In the genomic region with DNA sequence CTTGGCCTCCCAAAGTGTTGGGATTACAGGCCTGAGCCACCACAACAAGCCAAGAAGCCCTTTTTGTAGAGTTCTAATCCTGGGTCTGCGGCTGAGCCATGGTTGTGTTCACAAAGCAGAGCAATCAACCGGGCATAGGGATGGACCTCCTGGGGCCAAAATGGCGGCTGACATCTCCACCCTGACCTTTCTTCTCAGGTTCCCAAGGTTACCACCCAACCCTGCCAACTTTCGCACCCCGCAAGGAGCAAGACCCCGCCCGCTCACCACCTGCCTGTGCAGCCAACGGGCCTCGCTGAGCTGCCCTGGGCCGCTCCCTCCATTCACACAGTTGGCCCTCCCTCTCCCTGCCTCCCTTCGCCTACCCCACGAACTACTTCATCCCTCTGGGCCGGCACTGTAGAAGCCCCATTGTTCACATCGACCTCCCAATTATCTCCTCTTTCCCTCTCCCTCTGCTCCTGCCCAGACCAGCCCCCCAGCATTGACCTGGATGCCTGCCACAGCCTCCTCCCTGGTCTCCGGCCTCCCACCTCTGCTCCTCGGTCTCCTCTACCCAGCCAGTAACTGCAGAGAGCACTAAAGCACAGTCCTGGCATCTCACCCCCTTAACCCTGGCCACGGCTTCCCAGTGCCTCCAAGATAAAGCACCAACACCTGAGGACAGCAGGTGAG, we compare ENCODE assay signal across 1 cellular context.
TF ChIP-seq lines count a peak whose summit lies in the region.

No MANE protein-coding gene starts in this region.

TF ChIP-seq in K562, 482 proteins besides CTCF, POLR2A, EP300 and RAD21 (continued from another document and continues in another):
- TF ChIP-seq, protein P1, sequence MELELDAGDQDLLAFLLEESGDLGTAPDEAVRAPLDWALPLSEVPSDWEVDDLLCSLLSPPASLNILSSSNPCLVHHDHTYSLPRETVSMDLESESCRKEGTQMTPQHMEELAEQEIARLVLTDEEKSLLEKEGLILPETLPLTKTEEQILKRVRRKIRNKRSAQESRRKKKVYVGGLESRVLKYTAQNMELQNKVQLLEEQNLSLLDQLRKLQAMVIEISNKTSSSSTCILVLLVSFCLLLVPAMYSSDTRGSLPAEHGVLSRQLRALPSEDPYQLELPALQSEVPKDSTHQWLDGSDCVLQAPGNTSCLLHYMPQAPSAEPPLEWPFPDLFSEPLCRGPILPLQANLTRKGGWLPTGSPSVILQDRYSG (tag; conservative IDR thresholded peaks at IDR 0.05; ENCODE audit: low read depth) = peak; percentile 91
- no peak for TF ChIP-seq NELFE (IDR thresholded peaks at IDR 0.05; ENCODE audit: insufficient read depth, insufficient read length)
- peak; percentile 55; the same call in 1 of the 2 replicates for TF ChIP-seq ZNF212 (CRISPR knock-in tag; IDR thresholded peaks at IDR 0.05)
- no peak for TF ChIP-seq HNRNPL (IDR thresholded peaks at IDR 0.05; ENCODE audit: low read depth, low read length)
- no peak for TF ChIP-seq GATAD2A (IDR thresholded peaks at IDR 0.05)
- TF ChIP-seq ZNF282 (CRISPR knock-in tag; IDR thresholded peaks at IDR 0.05) = no peak
- peak; percentile 67 for TF ChIP-seq CHD1 (IDR thresholded peaks at IDR 0.05; ENCODE audit: low read length)
- TF ChIP-seq HDAC2 (IDR thresholded peaks at IDR 0.05) = no peak
- no peak for TF ChIP-seq PPARD (CRISPR knock-in tag; IDR thresholded peaks at IDR 0.05)
- peak; percentile 91 for TF ChIP-seq LARP7 (IDR thresholded peaks at IDR 0.05)
- TF ChIP-seq, protein P2, sequence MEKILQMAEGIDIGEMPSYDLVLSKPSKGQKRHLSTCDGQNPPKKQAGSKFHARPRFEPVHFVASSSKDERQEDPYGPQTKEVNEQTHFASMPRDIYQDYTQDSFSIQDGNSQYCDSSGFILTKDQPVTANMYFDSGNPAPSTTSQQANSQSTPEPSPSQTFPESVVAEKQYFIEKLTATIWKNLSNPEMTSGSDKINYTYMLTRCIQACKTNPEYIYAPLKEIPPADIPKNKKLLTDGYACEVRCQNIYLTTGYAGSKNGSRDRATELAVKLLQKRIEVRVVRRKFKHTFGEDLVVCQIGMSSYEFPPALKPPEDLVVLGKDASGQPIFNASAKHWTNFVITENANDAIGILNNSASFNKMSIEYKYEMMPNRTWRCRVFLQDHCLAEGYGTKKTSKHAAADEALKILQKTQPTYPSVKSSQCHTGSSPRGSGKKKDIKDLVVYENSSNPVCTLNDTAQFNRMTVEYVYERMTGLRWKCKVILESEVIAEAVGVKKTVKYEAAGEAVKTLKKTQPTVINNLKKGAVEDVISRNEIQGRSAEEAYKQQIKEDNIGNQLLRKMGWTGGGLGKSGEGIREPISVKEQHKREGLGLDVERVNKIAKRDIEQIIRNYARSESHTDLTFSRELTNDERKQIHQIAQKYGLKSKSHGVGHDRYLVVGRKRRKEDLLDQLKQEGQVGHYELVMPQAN (IDR thresholded peaks at IDR 0.05; ENCODE audit: borderline replicate concordance) = no peak
- TF ChIP-seq, protein P3, sequence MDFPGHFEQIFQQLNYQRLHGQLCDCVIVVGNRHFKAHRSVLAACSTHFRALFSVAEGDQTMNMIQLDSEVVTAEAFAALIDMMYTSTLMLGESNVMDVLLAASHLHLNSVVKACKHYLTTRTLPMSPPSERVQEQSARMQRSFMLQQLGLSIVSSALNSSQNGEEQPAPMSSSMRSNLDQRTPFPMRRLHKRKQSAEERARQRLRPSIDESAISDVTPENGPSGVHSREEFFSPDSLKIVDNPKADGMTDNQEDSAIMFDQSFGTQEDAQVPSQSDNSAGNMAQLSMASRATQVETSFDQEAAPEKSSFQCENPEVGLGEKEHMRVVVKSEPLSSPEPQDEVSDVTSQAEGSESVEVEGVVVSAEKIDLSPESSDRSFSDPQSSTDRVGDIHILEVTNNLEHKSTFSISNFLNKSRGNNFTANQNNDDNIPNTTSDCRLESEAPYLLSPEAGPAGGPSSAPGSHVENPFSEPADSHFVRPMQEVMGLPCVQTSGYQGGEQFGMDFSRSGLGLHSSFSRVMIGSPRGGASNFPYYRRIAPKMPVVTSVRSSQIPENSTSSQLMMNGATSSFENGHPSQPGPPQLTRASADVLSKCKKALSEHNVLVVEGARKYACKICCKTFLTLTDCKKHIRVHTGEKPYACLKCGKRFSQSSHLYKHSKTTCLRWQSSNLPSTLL (IDR thresholded peaks at IDR 0.05) = no peak; the same call in 1 of the 2 replicates
- TF ChIP-seq RFX7 (CRISPR knock-in tag; IDR thresholded peaks at IDR 0.05) = no peak
- TF ChIP-seq SNRNP70 (optimal IDR thresholded peaks at IDR 0.05; ENCODE audit: low read depth, low read length) = no peak
- TF ChIP-seq, protein P4, sequence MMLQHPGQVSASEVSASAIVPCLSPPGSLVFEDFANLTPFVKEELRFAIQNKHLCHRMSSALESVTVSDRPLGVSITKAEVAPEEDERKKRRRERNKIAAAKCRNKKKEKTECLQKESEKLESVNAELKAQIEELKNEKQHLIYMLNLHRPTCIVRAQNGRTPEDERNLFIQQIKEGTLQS (IDR thresholded peaks at IDR 0.05) = peak; percentile 29; the same call in 1 of the 2 replicates
- TF ChIP-seq, protein P4 (CRISPR knock-in tag; conservative IDR thresholded peaks at IDR 0.05) = no peak
- TF ChIP-seq SMARCA5 (IDR thresholded peaks at IDR 0.05) = no peak; the same call in 1 of the 2 replicates
- TF ChIP-seq PYGO2 (tag; IDR thresholded peaks at IDR 0.05) = peak; percentile 62
- TF ChIP-seq THRAP3 (IDR thresholded peaks at IDR 0.05; ENCODE audit: borderline replicate concordance) = no peak
- peak; percentile 75 for TF ChIP-seq HIVEP1 (CRISPR knock-in tag; IDR thresholded peaks at IDR 0.05)
- no peak for TF ChIP-seq RUNX1 (IDR thresholded peaks at IDR 0.05; ENCODE audit: low read depth)
- no peak for TF ChIP-seq DDX20 (tag; IDR thresholded peaks at IDR 0.05; ENCODE audit: low read depth)
- TF ChIP-seq CREBBP (IDR thresholded peaks at IDR 0.05; ENCODE audit: low read depth, low read length) = no peak
- TF ChIP-seq NFXL1 (CRISPR knock-in tag; IDR thresholded peaks at IDR 0.05) = peak; percentile 72
- no peak for TF ChIP-seq HNRNPLL (IDR thresholded peaks at IDR 0.05; ENCODE audit: low read depth, low read length, poor library complexity, severe bottlenecking)
- no peak for TF ChIP-seq ZNF780A (CRISPR knock-in tag; IDR thresholded peaks at IDR 0.05)
- TF ChIP-seq, protein P5, sequence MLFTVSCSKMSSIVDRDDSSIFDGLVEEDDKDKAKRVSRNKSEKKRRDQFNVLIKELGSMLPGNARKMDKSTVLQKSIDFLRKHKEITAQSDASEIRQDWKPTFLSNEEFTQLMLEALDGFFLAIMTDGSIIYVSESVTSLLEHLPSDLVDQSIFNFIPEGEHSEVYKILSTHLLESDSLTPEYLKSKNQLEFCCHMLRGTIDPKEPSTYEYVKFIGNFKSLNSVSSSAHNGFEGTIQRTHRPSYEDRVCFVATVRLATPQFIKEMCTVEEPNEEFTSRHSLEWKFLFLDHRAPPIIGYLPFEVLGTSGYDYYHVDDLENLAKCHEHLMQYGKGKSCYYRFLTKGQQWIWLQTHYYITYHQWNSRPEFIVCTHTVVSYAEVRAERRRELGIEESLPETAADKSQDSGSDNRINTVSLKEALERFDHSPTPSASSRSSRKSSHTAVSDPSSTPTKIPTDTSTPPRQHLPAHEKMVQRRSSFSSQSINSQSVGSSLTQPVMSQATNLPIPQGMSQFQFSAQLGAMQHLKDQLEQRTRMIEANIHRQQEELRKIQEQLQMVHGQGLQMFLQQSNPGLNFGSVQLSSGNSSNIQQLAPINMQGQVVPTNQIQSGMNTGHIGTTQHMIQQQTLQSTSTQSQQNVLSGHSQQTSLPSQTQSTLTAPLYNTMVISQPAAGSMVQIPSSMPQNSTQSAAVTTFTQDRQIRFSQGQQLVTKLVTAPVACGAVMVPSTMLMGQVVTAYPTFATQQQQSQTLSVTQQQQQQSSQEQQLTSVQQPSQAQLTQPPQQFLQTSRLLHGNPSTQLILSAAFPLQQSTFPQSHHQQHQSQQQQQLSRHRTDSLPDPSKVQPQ (CRISPR knock-in tag; IDR thresholded peaks at IDR 0.05; ENCODE audit: borderline replicate concordance) = no peak
- TF ChIP-seq, protein P6, sequence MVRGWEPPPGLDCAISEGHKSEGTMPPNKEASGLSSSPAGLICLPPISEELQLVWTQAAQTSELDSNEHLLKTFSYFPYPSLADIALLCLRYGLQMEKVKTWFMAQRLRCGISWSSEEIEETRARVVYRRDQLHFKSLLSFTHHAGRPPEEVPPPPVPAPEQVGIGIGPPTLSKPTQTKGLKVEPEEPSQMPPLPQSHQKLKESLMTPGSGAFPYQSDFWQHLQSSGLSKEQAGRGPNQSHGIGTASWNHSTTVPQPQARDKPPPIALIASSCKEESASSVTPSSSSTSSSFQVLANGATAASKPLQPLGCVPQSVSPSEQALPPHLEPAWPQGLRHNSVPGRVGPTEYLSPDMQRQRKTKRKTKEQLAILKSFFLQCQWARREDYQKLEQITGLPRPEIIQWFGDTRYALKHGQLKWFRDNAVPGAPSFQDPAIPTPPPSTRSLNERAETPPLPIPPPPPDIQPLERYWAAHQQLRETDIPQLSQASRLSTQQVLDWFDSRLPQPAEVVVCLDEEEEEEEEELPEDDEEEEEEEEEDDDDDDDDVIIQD (CRISPR knock-in tag; IDR thresholded peaks at IDR 0.05) = peak; percentile 52; the same call in 1 of the 2 replicates
- TF ChIP-seq ZNF140 (CRISPR knock-in tag; IDR thresholded peaks at IDR 0.05) = no peak
- TF ChIP-seq NR1H2 (CRISPR knock-in tag; IDR thresholded peaks at IDR 0.05) = no peak
- peak; percentile 57 for TF ChIP-seq ZNF134 (CRISPR knock-in tag; conservative IDR thresholded peaks at IDR 0.05)
- TF ChIP-seq MAFK (IDR thresholded peaks at IDR 0.05; ENCODE audit: low read length) = no peak
- TF ChIP-seq, protein P7, sequence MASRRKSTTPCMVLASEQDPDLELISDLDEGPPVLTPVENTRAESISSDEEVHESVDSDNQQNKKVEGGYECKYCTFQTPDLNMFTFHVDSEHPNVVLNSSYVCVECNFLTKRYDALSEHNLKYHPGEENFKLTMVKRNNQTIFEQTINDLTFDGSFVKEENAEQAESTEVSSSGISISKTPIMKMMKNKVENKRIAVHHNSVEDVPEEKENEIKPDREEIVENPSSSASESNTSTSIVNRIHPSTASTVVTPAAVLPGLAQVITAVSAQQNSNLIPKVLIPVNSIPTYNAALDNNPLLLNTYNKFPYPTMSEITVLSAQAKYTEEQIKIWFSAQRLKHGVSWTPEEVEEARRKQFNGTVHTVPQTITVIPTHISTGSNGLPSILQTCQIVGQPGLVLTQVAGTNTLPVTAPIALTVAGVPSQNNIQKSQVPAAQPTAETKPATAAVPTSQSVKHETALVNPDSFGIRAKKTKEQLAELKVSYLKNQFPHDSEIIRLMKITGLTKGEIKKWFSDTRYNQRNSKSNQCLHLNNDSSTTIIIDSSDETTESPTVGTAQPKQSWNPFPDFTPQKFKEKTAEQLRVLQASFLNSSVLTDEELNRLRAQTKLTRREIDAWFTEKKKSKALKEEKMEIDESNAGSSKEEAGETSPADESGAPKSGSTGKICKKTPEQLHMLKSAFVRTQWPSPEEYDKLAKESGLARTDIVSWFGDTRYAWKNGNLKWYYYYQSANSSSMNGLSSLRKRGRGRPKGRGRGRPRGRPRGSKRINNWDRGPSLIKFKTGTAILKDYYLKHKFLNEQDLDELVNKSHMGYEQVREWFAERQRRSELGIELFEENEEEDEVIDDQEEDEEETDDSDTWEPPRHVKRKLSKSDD (conservative IDR thresholded peaks at IDR 0.05; ENCODE audit: low read length) = no peak
- peak; percentile 13; the same call in 1 of the 2 replicates for TF ChIP-seq HLTF (IDR thresholded peaks at IDR 0.05)
- TF ChIP-seq, protein P8, sequence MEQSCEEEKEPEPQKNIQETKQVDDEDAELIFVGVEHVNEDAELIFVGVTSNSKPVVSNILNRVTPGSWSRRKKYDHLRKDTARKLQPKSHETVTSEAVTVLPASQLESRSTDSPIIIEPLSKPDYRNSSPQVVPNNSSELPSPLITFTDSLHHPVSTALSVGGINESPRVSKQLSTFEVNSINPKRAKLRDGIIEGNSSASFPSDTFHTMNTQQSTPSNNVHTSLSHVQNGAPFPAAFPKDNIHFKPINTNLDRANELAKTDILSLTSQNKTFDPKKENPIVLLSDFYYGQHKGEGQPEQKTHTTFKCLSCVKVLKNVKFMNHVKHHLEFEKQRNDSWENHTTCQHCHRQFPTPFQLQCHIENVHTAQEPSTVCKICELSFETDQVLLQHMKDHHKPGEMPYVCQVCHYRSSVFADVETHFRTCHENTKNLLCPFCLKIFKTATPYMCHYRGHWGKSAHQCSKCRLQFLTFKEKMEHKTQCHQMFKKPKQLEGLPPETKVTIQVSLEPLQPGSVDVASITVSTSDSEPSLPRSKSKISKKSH (CRISPR knock-in tag; IDR thresholded peaks at IDR 0.05) = no peak
- TF ChIP-seq SRSF1 (IDR thresholded peaks at IDR 0.05; ENCODE audit: low read depth, low read length) = no peak
- TF ChIP-seq, protein P9, sequence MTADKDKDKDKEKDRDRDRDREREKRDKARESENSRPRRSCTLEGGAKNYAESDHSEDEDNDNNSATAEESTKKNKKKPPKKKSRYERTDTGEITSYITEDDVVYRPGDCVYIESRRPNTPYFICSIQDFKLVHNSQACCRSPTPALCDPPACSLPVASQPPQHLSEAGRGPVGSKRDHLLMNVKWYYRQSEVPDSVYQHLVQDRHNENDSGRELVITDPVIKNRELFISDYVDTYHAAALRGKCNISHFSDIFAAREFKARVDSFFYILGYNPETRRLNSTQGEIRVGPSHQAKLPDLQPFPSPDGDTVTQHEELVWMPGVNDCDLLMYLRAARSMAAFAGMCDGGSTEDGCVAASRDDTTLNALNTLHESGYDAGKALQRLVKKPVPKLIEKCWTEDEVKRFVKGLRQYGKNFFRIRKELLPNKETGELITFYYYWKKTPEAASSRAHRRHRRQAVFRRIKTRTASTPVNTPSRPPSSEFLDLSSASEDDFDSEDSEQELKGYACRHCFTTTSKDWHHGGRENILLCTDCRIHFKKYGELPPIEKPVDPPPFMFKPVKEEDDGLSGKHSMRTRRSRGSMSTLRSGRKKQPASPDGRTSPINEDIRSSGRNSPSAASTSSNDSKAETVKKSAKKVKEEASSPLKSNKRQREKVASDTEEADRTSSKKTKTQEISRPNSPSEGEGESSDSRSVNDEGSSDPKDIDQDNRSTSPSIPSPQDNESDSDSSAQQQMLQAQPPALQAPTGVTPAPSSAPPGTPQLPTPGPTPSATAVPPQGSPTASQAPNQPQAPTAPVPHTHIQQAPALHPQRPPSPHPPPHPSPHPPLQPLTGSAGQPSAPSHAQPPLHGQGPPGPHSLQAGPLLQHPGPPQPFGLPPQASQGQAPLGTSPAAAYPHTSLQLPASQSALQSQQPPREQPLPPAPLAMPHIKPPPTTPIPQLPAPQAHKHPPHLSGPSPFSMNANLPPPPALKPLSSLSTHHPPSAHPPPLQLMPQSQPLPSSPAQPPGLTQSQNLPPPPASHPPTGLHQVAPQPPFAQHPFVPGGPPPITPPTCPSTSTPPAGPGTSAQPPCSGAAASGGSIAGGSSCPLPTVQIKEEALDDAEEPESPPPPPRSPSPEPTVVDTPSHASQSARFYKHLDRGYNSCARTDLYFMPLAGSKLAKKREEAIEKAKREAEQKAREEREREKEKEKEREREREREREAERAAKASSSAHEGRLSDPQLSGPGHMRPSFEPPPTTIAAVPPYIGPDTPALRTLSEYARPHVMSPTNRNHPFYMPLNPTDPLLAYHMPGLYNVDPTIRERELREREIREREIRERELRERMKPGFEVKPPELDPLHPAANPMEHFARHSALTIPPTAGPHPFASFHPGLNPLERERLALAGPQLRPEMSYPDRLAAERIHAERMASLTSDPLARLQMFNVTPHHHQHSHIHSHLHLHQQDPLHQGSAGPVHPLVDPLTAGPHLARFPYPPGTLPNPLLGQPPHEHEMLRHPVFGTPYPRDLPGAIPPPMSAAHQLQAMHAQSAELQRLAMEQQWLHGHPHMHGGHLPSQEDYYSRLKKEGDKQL (CRISPR knock-in tag; IDR thresholded peaks at IDR 0.05; ENCODE audit: borderline replicate concordance) = no peak
- TF ChIP-seq ZBTB1 (CRISPR knock-in tag; IDR thresholded peaks at IDR 0.05; ENCODE audit: borderline replicate concordance, low read depth) = no peak
- peak; percentile 18 for TF ChIP-seq ELF4 (CRISPR knock-in tag; IDR thresholded peaks at IDR 0.05)
- TF ChIP-seq ZNF431 (CRISPR knock-in tag; IDR thresholded peaks at IDR 0.05) = no peak
